ENCODE assay signal across 20 cellular contexts in the genomic region with DNA sequence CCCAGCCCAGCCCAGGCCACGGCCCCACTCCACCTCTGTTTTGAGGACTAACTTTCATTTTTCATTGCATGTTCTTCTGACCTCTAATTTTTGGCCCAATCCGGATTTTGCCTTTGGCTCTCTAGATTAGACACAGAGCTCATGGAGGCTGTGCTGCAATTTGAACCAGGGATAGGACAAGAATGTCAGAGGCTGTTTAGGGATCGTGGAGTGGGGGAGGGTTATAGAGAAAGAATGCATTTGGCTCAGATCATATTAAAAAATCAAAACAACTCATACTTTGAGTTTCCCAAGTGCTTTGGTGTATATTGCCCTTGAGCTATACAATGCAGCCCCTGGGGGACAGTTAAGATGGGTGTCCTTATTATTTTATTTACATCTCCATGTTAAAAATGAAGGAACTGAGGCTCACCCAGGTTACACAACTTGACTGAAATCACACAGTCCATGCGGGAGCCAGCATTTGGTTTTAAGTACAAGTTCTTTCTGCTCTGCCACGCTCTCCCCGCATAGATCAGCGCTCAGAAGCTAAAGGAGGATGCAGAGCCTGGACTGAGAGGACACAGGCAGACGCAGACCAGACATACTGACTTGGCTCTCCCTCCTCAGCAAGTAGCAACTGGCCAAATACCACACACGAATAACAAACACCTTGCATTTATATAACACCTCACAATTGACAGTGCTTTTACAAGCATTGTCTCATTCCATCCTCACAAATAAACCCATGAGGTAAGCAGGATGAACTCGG.
DNase-seq lines count a peak whose midpoint lies in the region; ATAC-seq, FAIRE-seq and TF ChIP-seq lines count a peak whose summit lies in the region.
"Had no signal": no experiment of that assay in that cellular context is flagged by ENCODE, and none has a peak within 500 bp of the region (broad histone marks: within the 10 kb centered on the region; RNA-seq: fewer than 3 reads in every experiment).

No MANE protein-coding gene starts in this region.

- H3K9me1 ChIP-seq in K562 (ENCODE audit: control insufficient read depth, insufficient read depth, low read length), result no peaks in the 10 kb centered on the region

- H3K79me2 ChIP-seq in K562 (ENCODE audit: control insufficient read depth, insufficient read depth, low read length), result no peaks in the 10 kb centered on the region

- H2AFZ ChIP-seq in K562 (ENCODE audit: low read depth, low read length), result 0 out of 2 replicates have a peak overlapping the region, but pooled peaks have one; percentile 5

- WGBS in K562 (ENCODE audit: insufficient coverage, low coverage, missing lambda C conversion rate), result 57% methylated on average over 10 of the region's 10 CpGs
- 67 to 71% methylated on average over 10 of the region's 10 CpGs for WGBS in testis, 2 donors

- peaks cover 22% of the 10 kb centered on the region for H3K4me1 ChIP-seq in BLaER1
- H3K4me1 ChIP-seq in K562 (replicated peaks in 1 of 2; ENCODE audit: control insufficient read depth in 2 of 2, insufficient read depth in 2 of 2, low read length in 2 of 2), result peaks cover 16 to 22% of the 10 kb centered on the region in 2 experiments; a peak in 3 of 5 replicates
- no peaks in the 10 kb centered on the region for H3K4me1 ChIP-seq in testis
- H3K4me1 ChIP-seq: HAP-1 had no signal

- no peaks in the 10 kb centered on the region for H4K20me1 ChIP-seq in BLaER1
- H4K20me1 ChIP-seq in K562 (replicated peaks; ENCODE audit: control insufficient read depth, insufficient read depth, low read length), result no peaks in the 10 kb centered on the region

- intact Hi-C loops in K562 (cut with micrococcal nuclease) (loop anchor here (10.0 kb wide), 1 partner anchor 275 kb away; no protein-coding TSS in a partner anchor), sciatic nerve (cut with DNase I) (no loop called here), testis (cut with DNase I; ENCODE audit: low total_unique reads) (no loop called here)

- no peak for TF ChIP-seq EP300 in K562 (IDR thresholded peaks at IDR 0.05; ENCODE audit: low read length)

- H3K4me3 ChIP-seq in BLaER1, result no peak overlapping the region
- no peak overlapping the region for H3K4me3 ChIP-seq in K562
- H3K4me3 ChIP-seq in fibroblast of villous mesenchyme (ENCODE audit: low read depth, low read length), result no peak overlapping the region
- no peak overlapping the region for H3K4me3 ChIP-seq in testis
- H3K4me3 ChIP-seq: HAP-1, upper lobe of right lung had no signal

- no peak for TF ChIP-seq CTCF in K562 (IDR thresholded peaks at IDR 0.05 in 2 of 3, conservative IDR thresholded peaks at IDR 0.05 in 1 of 3; ENCODE audit: insufficient read depth in 2 of 3, low read depth in 1 of 3, low read length in 3 of 3)
- TF ChIP-seq CTCF in fibroblast of villous mesenchyme (IDR thresholded peaks at IDR 0.05; ENCODE audit: insufficient read depth, low read depth, low read length), result no peak
- TF ChIP-seq CTCF in testis (IDR thresholded peaks at IDR 0.05), result no peak

- in situ Hi-C loops in K562 (cut with MboI), result no loop called here

- H3K9ac ChIP-seq in BLaER1 (no peak overlapping the region), K562 (ENCODE audit: insufficient read depth in 1 of 2, low read depth in 2 of 2, low read length in 2 of 2) (no peak overlapping the region)

- CTCF ChIA-PET in K562 (lab: Yijun Ruan, JAX; ENCODE audit: low intra/inter-chr PET ratio), result no interaction called here

- H3K4me2 ChIP-seq in BLaER1, result no peak overlapping the region
- H3K4me2 ChIP-seq in K562 (ENCODE audit: insufficient read depth, low read length), result no peak overlapping the region

- POLR2A ChIA-PET in K562 (lab: Yijun Ruan, JAX), result interaction anchor here (0.6 to 1.4 kb wide), 4 partner anchors 8 to 20 kb away, joined by 3 to 5 read pairs (median 3); no protein-coding TSS in a partner anchor

- TF ChIP-seq RAD21 in K562 (CRISPR knock-in tag; conservative IDR thresholded peaks at IDR 0.05 in 1 of 2, IDR thresholded peaks at IDR 0.05 in 1 of 2), result no peak

- H3K36me3 ChIP-seq in BLaER1 (no peaks in the 10 kb centered on the region), K562 (ENCODE audit: control insufficient read depth, insufficient read depth, low read length) (no peaks in the 10 kb centered on the region), testis (ENCODE audit: low read depth, missing control alignments) (no peaks in the 10 kb centered on the region)
- H3K36me3 ChIP-seq: HAP-1, upper lobe of right lung had no signal

- no TSS peak for BruUV-seq in K562 (replicated peaks; lab: Mats Ljungman, UMichigan)

- no peak for DNase-seq in K562 (ENCODE audit: extremely low read depth in 1 of 4, low spot score in 3 of 4)
- DNase-seq in fibroblast of villous mesenchyme (ENCODE audit: low read depth), result peak; percentile 59
- no peak for DNase-seq in sciatic nerve (ENCODE audit: low spot score)
- DNase-seq in left lobe of liver (ENCODE audit: low spot score), result no peak
- DNase-seq in testis, result no peak
- no peak for DNase-seq in urothelium cell line (ENCODE audit: low spot score)
- DNase-seq: activated CD8-positive, alpha-beta memory T cell treated with anti-CD3 and anti-CD28 coated beads, Interleukin-2, amount 50 U/mL, for 48 hours; activated gamma-delta T cell; amniotic stem cell; effector memory CD4-positive, alpha-beta T cell; GF-D8; NCI-H1436; NCI-H2171; T-cell; upper lobe of right lung had no signal

- no peak for ATAC-seq in K562
- peak; percentile 7 for ATAC-seq in sciatic nerve
- ATAC-seq in left lobe of liver, result no peak
- no peak for ATAC-seq in GM21786 (IDR thresholded peaks at IDR 0.05; ENCODE audit: unreplicated experiment)
- ATAC-seq: Right ventricle myocardium inferior; stimulated activated effector memory CD8-positive, alpha-beta T cell treated with anti-CD3 and anti-CD28 coated beads, Interleukin-12 subunit alpha, Interleukin-12 subunit beta, amount 100 ng/mL, for 72 hours; T-cell; upper lobe of right lung had no signal

- TF ChIP-seq POLR2A in K562 (conservative IDR thresholded peaks at IDR 0.05) (no peak), testis (IDR thresholded peaks at IDR 0.05) (no peak)

- H3K9me3 ChIP-seq in BLaER1 (no peaks in the 10 kb centered on the region), K562 (replicated peaks; ENCODE audit: control insufficient read depth, insufficient read depth, low read depth, low read length) (no peaks in the 10 kb centered on the region), testis (no peaks in the 10 kb centered on the region)
- H3K9me3 ChIP-seq: HAP-1, upper lobe of right lung had no signal

- FAIRE-seq in K562 (lab: Jason Lieb, UNC), result no peak
- FAIRE-seq in urothelium cell line (lab: Jason Lieb, UNC), result no peak

- 0 out of 2 replicates have a peak overlapping the region, but pooled peaks have one; percentile 8 for H3K27ac ChIP-seq in BLaER1
- no peak overlapping the region for H3K27ac ChIP-seq in K562 (ENCODE audit: extremely low read depth, low read depth, low read length)
- H3K27ac ChIP-seq in testis, result no peak overlapping the region
- H3K27ac ChIP-seq: upper lobe of right lung had no signal

- H3K27me3 ChIP-seq in BLaER1, result no peaks in the 10 kb centered on the region
- H3K27me3 ChIP-seq in K562 (ENCODE audit: control insufficient read depth in 2 of 2, insufficient read depth in 2 of 2, low read length in 2 of 2), result no peaks in the 10 kb centered on the region
- no peaks in the 10 kb centered on the region for H3K27me3 ChIP-seq in testis
- H3K27me3 ChIP-seq: upper lobe of right lung had no signal

TF ChIP-seq in K562, 482 proteins besides CTCF, POLR2A, EP300 and RAD21 (continues in another document):
- no peak for TF ChIP-seq DPF2 (IDR thresholded peaks at IDR 0.05)
- TF ChIP-seq CREM (IDR thresholded peaks at IDR 0.05; ENCODE audit: low read depth), result no peak
- TF ChIP-seq, protein P1, sequence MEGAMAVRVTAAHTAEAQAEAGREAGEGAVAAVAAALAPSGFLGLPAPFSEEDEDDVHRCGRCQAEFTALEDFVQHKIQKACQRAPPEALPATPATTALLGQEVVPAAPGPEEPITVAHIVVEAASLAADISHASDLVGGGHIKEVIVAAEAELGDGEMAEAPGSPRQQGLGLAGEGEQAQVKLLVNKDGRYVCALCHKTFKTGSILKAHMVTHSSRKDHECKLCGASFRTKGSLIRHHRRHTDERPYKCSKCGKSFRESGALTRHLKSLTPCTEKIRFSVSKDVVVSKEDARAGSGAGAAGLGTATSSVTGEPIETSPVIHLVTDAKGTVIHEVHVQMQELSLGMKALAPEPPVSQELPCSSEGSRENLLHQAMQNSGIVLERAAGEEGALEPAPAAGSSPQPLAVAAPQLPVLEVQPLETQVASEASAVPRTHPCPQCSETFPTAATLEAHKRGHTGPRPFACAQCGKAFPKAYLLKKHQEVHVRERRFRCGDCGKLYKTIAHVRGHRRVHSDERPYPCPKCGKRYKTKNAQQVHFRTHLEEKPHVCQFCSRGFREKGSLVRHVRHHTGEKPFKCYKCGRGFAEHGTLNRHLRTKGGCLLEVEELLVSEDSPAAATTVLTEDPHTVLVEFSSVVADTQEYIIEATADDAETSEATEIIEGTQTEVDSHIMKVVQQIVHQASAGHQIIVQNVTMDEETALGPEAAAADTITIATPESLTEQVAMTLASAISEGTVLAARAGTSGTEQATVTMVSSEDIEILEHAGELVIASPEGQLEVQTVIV (CRISPR knock-in tag; IDR thresholded peaks at IDR 0.05; ENCODE audit: borderline replicate concordance), result no peak
- no peak for TF ChIP-seq ZNF263 (CRISPR knock-in tag; IDR thresholded peaks at IDR 0.05; ENCODE audit: borderline replicate concordance)
- TF ChIP-seq, protein P2, sequence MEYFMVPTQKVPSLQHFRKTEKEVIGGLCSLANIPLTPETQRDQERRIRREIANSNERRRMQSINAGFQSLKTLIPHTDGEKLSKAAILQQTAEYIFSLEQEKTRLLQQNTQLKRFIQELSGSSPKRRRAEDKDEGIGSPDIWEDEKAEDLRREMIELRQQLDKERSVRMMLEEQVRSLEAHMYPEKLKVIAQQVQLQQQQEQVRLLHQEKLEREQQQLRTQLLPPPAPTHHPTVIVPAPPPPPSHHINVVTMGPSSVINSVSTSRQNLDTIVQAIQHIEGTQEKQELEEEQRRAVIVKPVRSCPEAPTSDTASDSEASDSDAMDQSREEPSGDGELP (CRISPR knock-in tag; IDR thresholded peaks at IDR 0.05; ENCODE audit: borderline replicate concordance), result no peak
- no peak for TF ChIP-seq ZNF239 (CRISPR knock-in tag; IDR thresholded peaks at IDR 0.05)
- no peak for TF ChIP-seq IFI16 (CRISPR knock-in tag; IDR thresholded peaks at IDR 0.05)
- TF ChIP-seq C11orf30 (IDR thresholded peaks at IDR 0.05; ENCODE audit: low read depth), result no peak
- no peak for TF ChIP-seq NBN (IDR thresholded peaks at IDR 0.05; ENCODE audit: low read depth)
- no peak for TF ChIP-seq ZNF668 (CRISPR knock-in tag; IDR thresholded peaks at IDR 0.05)
